11 cellular contexts compared by ENCODE assay signal in the genomic region with DNA sequence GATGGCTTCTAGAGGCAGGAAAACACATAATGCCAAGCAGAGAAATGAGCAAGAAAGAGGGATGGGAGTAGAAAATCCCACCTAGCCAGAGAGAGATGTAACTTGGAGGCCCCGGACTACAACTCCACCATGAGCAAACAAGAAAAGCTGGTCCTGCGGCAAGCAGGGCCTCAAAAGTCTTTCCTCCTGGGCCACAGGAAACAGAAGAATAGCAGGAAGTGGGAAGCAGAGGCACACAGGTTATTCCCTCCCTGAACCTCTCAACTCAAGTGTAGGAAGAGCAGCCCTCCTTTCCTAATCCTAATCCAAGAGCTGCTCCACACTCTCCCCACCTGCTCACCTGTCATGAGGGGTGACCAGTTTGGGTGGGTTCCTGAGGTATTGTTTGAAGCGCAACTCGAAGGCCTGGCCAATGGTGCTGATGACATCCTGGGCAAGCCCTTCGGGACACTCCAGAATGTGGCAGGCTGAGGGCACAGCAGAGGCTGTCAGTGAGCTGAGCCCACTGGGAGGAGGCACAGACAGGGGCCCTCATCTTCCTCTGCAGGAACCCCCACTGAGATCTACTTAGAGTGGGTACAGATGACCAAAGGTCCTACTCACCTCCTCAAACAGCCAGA. TPM values are rescaled to one million over a fixed set of nuclear protein-coding genes. Genes with fewer than 3 reads are reported as not detected.
A peak's percentile ranks its signal among the peaks of the same experiment; 100 is the strongest.
DNase-seq lines count a peak whose midpoint lies in the region; ATAC-seq and TF ChIP-seq lines count a peak whose summit lies in the region.
"Had no signal": no experiment of that assay in that cellular context is flagged by ENCODE, and none has a peak within 500 bp of the region (broad histone marks: within the 10 kb centered on the region; RNA-seq: fewer than 3 reads in every experiment).

No MANE protein-coding gene starts in this region.

- H3K9me3 ChIP-seq in adipocyte (ENCODE audit: control insufficient read depth, low read length): no peaks in the 10 kb centered on the region
- H3K9me3 ChIP-seq in lower lobe of right lung: no peaks in the 10 kb centered on the region
- no peaks in the 10 kb centered on the region for H3K9me3 ChIP-seq in stomach smooth muscle (ENCODE audit: control insufficient read depth in 2 of 2, low read length in 2 of 2)
- H3K9me3 ChIP-seq: neutrophil had no signal

- H3K4me1 ChIP-seq in adipocyte (ENCODE audit: control insufficient read depth, insufficient read depth, low read length) (peaks cover 50% of the 10 kb centered on the region), lower lobe of right lung (peaks cover 64% of the 10 kb centered on the region), stomach smooth muscle (ENCODE audit: control insufficient read depth, insufficient read depth, low read length) (peaks cover 47% of the 10 kb centered on the region)

- H3K27ac ChIP-seq in lower lobe of right lung (peak overlapping the region; percentile 36), stomach smooth muscle (ENCODE audit: low read length) (peak overlapping the region; percentile 99)
- H3K27ac ChIP-seq: neutrophil had no signal

- intact Hi-C loops in lower lobe of right lung (cut with DNase I): no loop called here

- H3K4me1 Mint-ChIP-seq in activated CD4-positive, alpha-beta T cell treated with anti-CD3 and anti-CD28 coated beads, Interleukin-2, amount 10 ng/mL, durations not matched to agents 7 days and 5 days: peaks cover 60% of the 10 kb centered on the region

- H3K4me3 ChIP-seq in adipocyte (ENCODE audit: low read length) (no peak overlapping the region), lower lobe of right lung (no peak overlapping the region), stomach smooth muscle (ENCODE audit: low read length in 2 of 2) (no peak overlapping the region)

- no peaks in the 10 kb centered on the region for H3K9me3 Mint-ChIP-seq in activated CD4-positive, alpha-beta T cell treated with anti-CD3 and anti-CD28 coated beads, Interleukin-2, amount 10 ng/mL, durations not matched to agents 7 days and 5 days
- H3K9me3 Mint-ChIP-seq: T-helper 2 cell treated with Interferon-gamma antibody and Interleukin-4, amounts not matched to agents 5 μg/mL and 100 μg/mL, for 36 hours had no signal

- ATAC-seq in lower lobe of right lung (no peak), HG02981 (IDR thresholded peaks at IDR 0.05; ENCODE audit: unreplicated experiment) (no peak), GM19452 (IDR thresholded peaks at IDR 0.05; ENCODE audit: unreplicated experiment) (no peak), GM19324 (IDR thresholded peaks at IDR 0.05; ENCODE audit: low FRiP score, unreplicated experiment) (no peak)

- H3K36me3 ChIP-seq in adipocyte (ENCODE audit: control insufficient read depth, insufficient read depth, low read length, severe bottlenecking) (peaks cover 60% of the 10 kb centered on the region), lower lobe of right lung (peaks cover 68% of the 10 kb centered on the region), stomach smooth muscle (ENCODE audit: control insufficient read depth in 2 of 2, insufficient read depth in 2 of 2, low read length in 2 of 2) (peaks cover 41 to 49% of the 10 kb centered on the region in 2 donors)

- no peak overlapping the region for H3K4me3 Mint-ChIP-seq in activated CD4-positive, alpha-beta T cell treated with anti-CD3 and anti-CD28 coated beads, Interleukin-2, amount 10 ng/mL, durations not matched to agents 7 days and 5 days
- H3K4me3 Mint-ChIP-seq: T-helper 2 cell treated with Interferon-gamma antibody and Interleukin-4, amounts not matched to agents 5 μg/mL and 100 μg/mL, for 36 hours had no signal

- no peak for TF ChIP-seq CTCF in lower lobe of right lung (IDR thresholded peaks at IDR 0.05)

- H3K27me3 ChIP-seq in adipocyte (replicated peaks; ENCODE audit: control insufficient read depth, insufficient read depth, low read length): no peaks in the 10 kb centered on the region
- H3K27me3 ChIP-seq in lower lobe of right lung (ENCODE audit: low read depth): no peaks in the 10 kb centered on the region
- H3K27me3 ChIP-seq in stomach smooth muscle (ENCODE audit: control insufficient read depth in 1 of 2, insufficient read depth in 2 of 2, low read length in 2 of 2): no peaks in the 10 kb centered on the region
- H3K27me3 ChIP-seq: neutrophil had no signal

- no peak for DNase-seq in activated CD4-positive, alpha-beta T cell treated with anti-CD3 and anti-CD28 coated beads, Interleukin-2, amount 10 ng/mL, durations not matched to agents 7 days and 5 days
- no peak for DNase-seq in activated CD4-positive, alpha-beta T cell treated with anti-CD3 and anti-CD28 coated beads for 1 hour
- DNase-seq in adipocyte (ENCODE audit: low read depth) (no peak), lower lobe of right lung (no peak)
- DNase-seq: ACHN had no signal

- H3K27me3 Mint-ChIP-seq in activated CD4-positive, alpha-beta T cell treated with anti-CD3 and anti-CD28 coated beads, Interleukin-2, amount 10 ng/mL, durations not matched to agents 7 days and 5 days: no peaks in the 10 kb centered on the region

- POLR2A ChIA-PET in activated CD4-positive, alpha-beta T cell treated with anti-CD3 and anti-CD28 coated beads, Interleukin-2, amount 10 ng/mL, durations not matched to agents 7 days and 5 days (lab: Charles Lee): no interaction called here

- H3K36me3 Mint-ChIP-seq in activated CD4-positive, alpha-beta T cell treated with anti-CD3 and anti-CD28 coated beads, Interleukin-2, amount 10 ng/mL, durations not matched to agents 7 days and 5 days (ENCODE audit: low read depth): peaks cover 44% of the 10 kb centered on the region

- H3K9ac ChIP-seq in adipocyte (ENCODE audit: low read length): peak overlapping the region; percentile 97
- no peak overlapping the region for H3K9ac ChIP-seq in stomach smooth muscle (ENCODE audit: low read length in 2 of 2)

- H3K27ac Mint-ChIP-seq in activated CD4-positive, alpha-beta T cell treated with anti-CD3 and anti-CD28 coated beads, Interleukin-2, amount 10 ng/mL, durations not matched to agents 7 days and 5 days: peak overlapping the region; percentile 13
- H3K27ac Mint-ChIP-seq: T-helper 2 cell treated with Interferon-gamma antibody and Interleukin-4, amounts not matched to agents 5 μg/mL and 100 μg/mL, for 36 hours had no signal

- CTCF ChIA-PET in activated CD4-positive, alpha-beta T cell treated with anti-CD3 and anti-CD28 coated beads, Interleukin-2, amount 10 ng/mL, durations not matched to agents 7 days and 5 days (lab: Charles Lee): interaction anchor here (1.4 kb wide), 1 partner anchor 50 kb away, joined by 4 read pairs; no protein-coding TSS in a partner anchor

RNA-seq across cellular contexts. Expression of a gene that starts 3.1 kb away (rescaled TPM):
- 100 to 1,000 TPM in 1 of 2 experiments, 10 to 100 TPM in 1; 75.1 to 104 TPM for total RNA-seq in activated CD4-positive, alpha-beta T cell treated with anti-CD3 and anti-CD28 coated beads, Interleukin-2, amount 10 ng/mL, durations not matched to agents 7 days and 5 days
- total RNA-seq in lower lobe of right lung: 94.8 TPM

RNA-seq across cellular contexts. Expression of a gene that starts 5.9 kb away (rescaled TPM):
- total RNA-seq in activated CD4-positive, alpha-beta T cell treated with anti-CD3 and anti-CD28 coated beads, Interleukin-2, amount 10 ng/mL, durations not matched to agents 7 days and 5 days: 10 to 100 TPM; 50.0 to 50.2 TPM
- 27.4 TPM for total RNA-seq in lower lobe of right lung

RNA-seq across cellular contexts. Expression of a gene that starts 7.0 kb away (rescaled TPM):
- total RNA-seq in activated CD4-positive, alpha-beta T cell treated with anti-CD3 and anti-CD28 coated beads, Interleukin-2, amount 10 ng/mL, durations not matched to agents 7 days and 5 days: 100 to 1,000 TPM; 147 to 157 TPM
- 28.5 TPM for total RNA-seq in lower lobe of right lung

RNA-seq across cellular contexts. Expression of a gene that starts 11.5 kb away (rescaled TPM):
- 10 to 100 TPM; 74.6 to 92.0 TPM for total RNA-seq in activated CD4-positive, alpha-beta T cell treated with anti-CD3 and anti-CD28 coated beads, Interleukin-2, amount 10 ng/mL, durations not matched to agents 7 days and 5 days
- total RNA-seq in lower lobe of right lung: 68.1 TPM

RNA-seq across cellular contexts. Expression of a gene that starts 15.7 kb away (rescaled TPM):
- 10 to 100 TPM; 41.2 to 41.3 TPM for total RNA-seq in activated CD4-positive, alpha-beta T cell treated with anti-CD3 and anti-CD28 coated beads, Interleukin-2, amount 10 ng/mL, durations not matched to agents 7 days and 5 days
- total RNA-seq in lower lobe of right lung: 31.9 TPM
